8 cellular contexts compared by ENCODE assay signal in the genomic region with DNA sequence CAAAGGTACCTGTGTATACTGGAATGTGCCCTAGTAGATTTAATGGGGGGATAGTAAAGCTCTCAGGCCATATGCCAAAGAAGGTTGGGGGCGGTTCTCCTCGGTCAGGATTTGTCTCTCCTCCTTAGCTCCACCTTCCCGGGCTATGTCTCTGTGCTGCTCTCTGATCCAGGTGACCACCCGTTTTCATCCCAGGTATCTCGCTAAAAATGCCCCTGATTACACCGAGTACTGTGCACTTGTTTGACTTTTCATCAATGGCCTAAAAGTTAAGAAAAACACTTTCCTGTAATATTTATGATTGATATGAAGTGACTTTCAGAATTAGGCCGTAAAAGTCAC. TPM values are rescaled to one million over a fixed set of nuclear protein-coding genes. Genes with fewer than 3 reads are reported as not detected.
A peak's percentile ranks its signal among the peaks of the same experiment; 100 is the strongest.
DNase-seq lines count a peak whose midpoint lies in the region; ATAC-seq lines count a peak whose summit lies in the region.

No MANE protein-coding gene starts in this region.

- no peaks in the 10 kb centered on the region for H3K9me3 Mint-ChIP-seq in dendritic cell treated with granulocyte-macrophage colony-stimulating factor and Interleukin-4, amounts not matched to agents 40 ng/mL and 50 ng/mL, for 4 days
- peaks cover 0 to 4% (median 0%) of the 10 kb centered on the region in 11 donors for H3K9me3 Mint-ChIP-seq in naive thymus-derived CD4-positive, alpha-beta T cell

- peak overlapping the region; percentile 88 for H3K27ac ChIP-seq in naive thymus-derived CD4-positive, alpha-beta T cell (ENCODE audit: low read depth, low read length)

- DNase-seq in NCI-H2196 (lab: John Stamatoyannopoulos, UW; ENCODE audit: unreplicated experiment): peak; percentile 10
- no peak for DNase-seq in NCI-H2196 treated with DMSO at 0.1 percent for 48 hours (lab: John Stamatoyannopoulos, UW; ENCODE audit: unreplicated experiment)
- peak; percentile 71 for DNase-seq in NCI-H748 (lab: John Stamatoyannopoulos, UW; ENCODE audit: unreplicated experiment)
- DNase-seq in naive thymus-derived CD4-positive, alpha-beta T cell: no peak
- DNase-seq in dedifferentiated amniotic fluid mesenchymal stem cell (ENCODE audit: extremely low spot score): no peak

- peaks cover 12 to 13% of the 10 kb centered on the region in 2 donors for H3K4me1 ChIP-seq in naive thymus-derived CD4-positive, alpha-beta T cell (ENCODE audit: control insufficient read depth in 2 of 2, insufficient read depth in 2 of 2, low read length in 2 of 2)

- peak overlapping the region; percentile 63 for H3K4me3 ChIP-seq in naive thymus-derived CD4-positive, alpha-beta T cell (ENCODE audit: low read length)

- H3K27ac Mint-ChIP-seq in dendritic cell treated with granulocyte-macrophage colony-stimulating factor and Interleukin-4, amounts not matched to agents 40 ng/mL and 50 ng/mL, for 4 days: peak overlapping the region; percentile 94
- peak overlapping the region; percentile 3 to 99 (median 96) for H3K27ac Mint-ChIP-seq in naive thymus-derived CD4-positive, alpha-beta T cell

- H3K36me3 Mint-ChIP-seq in dendritic cell treated with granulocyte-macrophage colony-stimulating factor and Interleukin-4, amounts not matched to agents 40 ng/mL and 50 ng/mL, for 4 days (ENCODE audit: low read depth): peaks cover 86% of the 10 kb centered on the region
- H3K36me3 Mint-ChIP-seq in naive thymus-derived CD4-positive, alpha-beta T cell: peaks cover 13 to 39% (median 19%) of the 10 kb centered on the region in 5 donors

- POLR2A ChIA-PET in naive thymus-derived CD4-positive, alpha-beta T cell (lab: Charles Lee): interaction anchor here (1.0 to 2.6 kb wide), 4 partner anchors 9 to 486 kb away, joined by 3 to 13 read pairs (median 4); no protein-coding TSS in a partner anchor

- ATAC-seq in naive thymus-derived CD4-positive, alpha-beta T cell: no peak
- ATAC-seq in HG03135 (IDR thresholded peaks at IDR 0.05; ENCODE audit: unreplicated experiment) (no peak), GM19452 (IDR thresholded peaks at IDR 0.05; ENCODE audit: unreplicated experiment) (no peak)

- no peaks in the 10 kb centered on the region for H3K27me3 ChIP-seq in naive thymus-derived CD4-positive, alpha-beta T cell (ENCODE audit: control insufficient read depth in 2 of 2, insufficient read depth in 2 of 2, low read length in 2 of 2)

- peaks cover 9 to 63% (median 10%) of the 10 kb centered on the region in 3 experiments for H3K36me3 ChIP-seq in naive thymus-derived CD4-positive, alpha-beta T cell (ENCODE audit: control insufficient read depth in 2 of 3, insufficient read depth in 3 of 3, low read length in 3 of 3)

- H3K4me3 Mint-ChIP-seq in dendritic cell treated with granulocyte-macrophage colony-stimulating factor and Interleukin-4, amounts not matched to agents 40 ng/mL and 50 ng/mL, for 4 days: peak overlapping the region; percentile 94
- peak overlapping the region; percentile 93 to 100 (median 99) for H3K4me3 Mint-ChIP-seq in naive thymus-derived CD4-positive, alpha-beta T cell

- H3K9me3 ChIP-seq in naive thymus-derived CD4-positive, alpha-beta T cell (ENCODE audit: control insufficient read depth in 2 of 3, low read length in 3 of 3): no peaks in the 10 kb centered on the region

- no peaks in the 10 kb centered on the region for H3K27me3 Mint-ChIP-seq in dendritic cell treated with granulocyte-macrophage colony-stimulating factor and Interleukin-4, amounts not matched to agents 40 ng/mL and 50 ng/mL, for 4 days
- no peaks in the 10 kb centered on the region for H3K27me3 Mint-ChIP-seq in naive thymus-derived CD4-positive, alpha-beta T cell

- H3K4me1 Mint-ChIP-seq in dendritic cell treated with granulocyte-macrophage colony-stimulating factor and Interleukin-4, amounts not matched to agents 40 ng/mL and 50 ng/mL, for 4 days (ENCODE audit: low read depth): peaks cover 61% of the 10 kb centered on the region
- peaks cover 33 to 68% (median 58%) of the 10 kb centered on the region in 7 donors for H3K4me1 Mint-ChIP-seq in naive thymus-derived CD4-positive, alpha-beta T cell

- CTCF ChIA-PET in naive thymus-derived CD4-positive, alpha-beta T cell (lab: Charles Lee): no interaction called here

- intact Hi-C loops in dendritic cell treated with granulocyte-macrophage colony-stimulating factor and Interleukin-4, amounts not matched to agents 40 ng/mL and 50 ng/mL, for 4 days (cut with micrococcal nuclease): no loop called here
- intact Hi-C loops in naive thymus-derived CD4-positive, alpha-beta T cell (cut with micrococcal nuclease): loop anchor here (1.0 to 10.0 kb wide), 10 partner anchors 10 to 1187 kb away; a partner anchor contains a TSS

RNA-seq across cellular contexts. Expression of a gene that starts 0.7 kb away (rescaled TPM):
- 10 to 100 TPM; 14.2 to 28.8 (median 15.4) TPM for total RNA-seq in naive thymus-derived CD4-positive, alpha-beta T cell
- 10 to 100 TPM; 55.3 to 61.7 TPM for polyA plus RNA-seq in naive thymus-derived CD4-positive, alpha-beta T cell

RNA-seq across cellular contexts. Expression of a gene that starts 2.3 kb away (rescaled TPM):
- total RNA-seq in naive thymus-derived CD4-positive, alpha-beta T cell: 10 to 100 TPM; 14.1 to 52.6 (median 26.8) TPM
- polyA plus RNA-seq in naive thymus-derived CD4-positive, alpha-beta T cell: 10 to 100 TPM; 69.4 to 77.5 TPM

Comparison
In these comparisons a context has a peak if more than half of its experiments do, and no peak if none do; other contexts are left out.
1. DNase-seq: peak in NCI-H2196 (single experiment) and NCI-H748 (single experiment); none in NCI-H2196 treated with DMSO at 0.1 percent for 48 hours (single experiment), naive thymus-derived CD4-positive, alpha-beta T cell (0 of 9) and dedifferentiated amniotic fluid mesenchymal stem cell (single experiment).